Comparison of ENCODE assay signal across 25 cellular contexts in the genomic region with DNA sequence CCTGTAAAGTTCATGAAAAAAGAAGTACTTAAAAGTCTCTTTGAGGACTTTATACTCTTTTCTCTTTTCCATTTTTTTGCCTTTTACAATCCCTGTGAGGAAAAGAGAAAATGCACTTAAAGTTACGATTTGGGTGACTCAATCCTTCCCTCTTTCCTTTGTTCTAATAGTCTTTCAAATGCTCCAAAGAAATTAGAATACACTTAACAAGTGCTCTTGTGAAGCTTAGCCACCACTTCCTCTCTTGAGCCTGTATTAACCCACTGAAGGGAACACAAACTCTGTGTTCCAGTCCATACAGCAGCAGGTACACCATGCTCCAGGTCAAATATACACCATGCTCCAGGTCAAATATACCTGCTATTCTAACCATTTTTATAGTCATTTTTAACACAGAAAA.
DNase-seq lines count a peak whose midpoint lies in the region; ATAC-seq and TF ChIP-seq lines count a peak whose summit lies in the region.
"Had no signal": no experiment of that assay in that cellular context is flagged by ENCODE, and none has a peak within 500 bp of the region (broad histone marks: within the 10 kb centered on the region; RNA-seq: fewer than 3 reads in every experiment).

No MANE protein-coding gene starts in this region.

- ATAC-seq in GM19397 (IDR thresholded peaks at IDR 0.05; ENCODE audit: unreplicated experiment): no peak
- ATAC-seq: activated CD8-positive, alpha-beta T cell treated with anti-CD3 and anti-CD28 coated beads, Interleukin-2, amount 10 ng/mL, durations not matched to agents 7 days and 5 days; natural killer cell; right lobe of liver; stimulated activated naive B cell treated with anti-CD40 and anti-IgM and Interleukin-4, amounts not matched to agents 10 μg/mL and 1 μg/mL and 100 μg/mL, for 72 hours had no signal

- no peaks in the 10 kb centered on the region for H3K9me3 ChIP-seq in HUES6 (ENCODE audit: control insufficient read depth, insufficient read depth, low read depth, low read length)
- no peaks in the 10 kb centered on the region for H3K9me3 ChIP-seq in tibial artery
- H3K9me3 ChIP-seq: adrenal gland, left ventricle myocardium inferior, right lobe of liver, SJSA1, thoracic aorta had no signal

- intact Hi-C loops in tibial artery (cut with DNase I; ENCODE audit: low total_unique reads): no loop called here

- no peaks in the 10 kb centered on the region for H3K9me3 Mint-ChIP-seq in brain
- H3K9me3 Mint-ChIP-seq: stimulated activated naive B cell treated with anti-CD40 and anti-IgM and Interleukin-4, amounts not matched to agents 10 μg/mL and 1 μg/mL and 100 μg/mL, for 72 hours had no signal

- peak; percentile 4 for DNase-seq in iPS-NIHi11 (ENCODE audit: low spot score)
- DNase-seq in tibial artery: no peak
- DNase-seq in putamen (ENCODE audit: low spot score): no peak
- no peak for DNase-seq in DMS53 treated with DMSO at 0.1 percent for 48 hours (lab: John Stamatoyannopoulos, UW; ENCODE audit: unreplicated experiment)
- DNase-seq: activated CD8-positive, alpha-beta T cell treated with anti-CD3 and anti-CD28 coated beads, Interleukin-2, amount 10 ng/mL, durations not matched to agents 7 days and 5 days; activated gamma-delta T cell; adrenal gland; C1 segment of cervical spinal cord; cortex of kidney; EL; left ventricle myocardium inferior; natural killer cell; NCI-H526 treated with DMSO at 0.1 percent for 48 hours; right lobe of liver; stimulated activated CD4-positive, alpha-beta T cell treated with anti-CD3 and anti-CD28 coated beads, Interleukin-12 subunit alpha, Interleukin-12 subunit beta, amount 100 ng/mL, for 4 hours; stimulated activated CD4-positive, alpha-beta T cell treated with anti-CD3 and anti-CD28 coated beads, Interleukin-4, amount 100 ng/mL, for 24 hours; stimulated activated naive B cell treated with anti-CD40 and anti-IgM and Interleukin-4, amounts not matched to agents 10 μg/mL and 1 μg/mL and 100 μg/mL, for 72 hours had no signal

- peaks cover 4% of the 10 kb centered on the region for H3K27me3 Mint-ChIP-seq in brain
- H3K27me3 Mint-ChIP-seq: IgD-negative memory B cell; stimulated activated naive B cell treated with anti-CD40 and anti-IgM and Interleukin-4, amounts not matched to agents 10 μg/mL and 1 μg/mL and 100 μg/mL, for 72 hours had no signal

- H3K27me3 ChIP-seq in HUES6 (ENCODE audit: control insufficient read depth, insufficient read depth, low read length) (no peaks in the 10 kb centered on the region), tibial artery (no peaks in the 10 kb centered on the region)
- H3K27me3 ChIP-seq: adrenal gland, right lobe of liver, SJSA1 had no signal

- H3K36me3 Mint-ChIP-seq in brain: no peaks in the 10 kb centered on the region
- H3K36me3 Mint-ChIP-seq: mesothelial cell of epicardium; natural killer cell; stimulated activated naive B cell treated with anti-CD40 and anti-IgM and Interleukin-4, amounts not matched to agents 10 μg/mL and 1 μg/mL and 100 μg/mL, for 72 hours had no signal

- H3K27ac ChIP-seq in HUES6 (ENCODE audit: low read depth, low read length) (peak overlapping the region; percentile 77), tibial artery (peak overlapping the region in 1 of 2 donors; percentile 55)
- H3K27ac ChIP-seq: adrenal gland, left ventricle myocardium inferior, parathyroid adenoma, right lobe of liver, SJSA1, thoracic aorta had no signal

- H3K4me3 ChIP-seq in HUES6 (ENCODE audit: low read depth, low read length): peak overlapping the region; percentile 29; the same call in 1 of the 2 replicates
- peak overlapping the region; percentile 17 to 19 for H3K4me3 ChIP-seq in tibial artery
- H3K4me3 ChIP-seq: adrenal gland, left ventricle myocardium inferior, right lobe of liver, SJSA1, thoracic aorta had no signal

- peak overlapping the region; percentile 39 for H3K9ac ChIP-seq in HUES6 (ENCODE audit: low read length)
- H3K9ac ChIP-seq: parathyroid adenoma had no signal

- peak overlapping the region in 3 of 5 experiments; percentile 61 to 81 (median 67) for H3K4me3 Mint-ChIP-seq in brain
- H3K4me3 Mint-ChIP-seq: activated CD8-positive, alpha-beta T cell treated with anti-CD3 and anti-CD28 coated beads, Interleukin-2, amount 10 ng/mL, durations not matched to agents 7 days and 5 days; IgD-negative memory B cell; mesothelial cell of epicardium; natural killer cell; stimulated activated naive B cell treated with anti-CD40 and anti-IgM and Interleukin-4, amounts not matched to agents 10 μg/mL and 1 μg/mL and 100 μg/mL, for 72 hours had no signal

- H3K36me3 ChIP-seq in HUES6 (ENCODE audit: control insufficient read depth, insufficient read depth, low read length) (no peaks in the 10 kb centered on the region), tibial artery (no peaks in the 10 kb centered on the region)
- H3K36me3 ChIP-seq: adrenal gland, left ventricle myocardium inferior, right lobe of liver, SJSA1, thoracic aorta had no signal

- no peak for TF ChIP-seq CTCF in brain (conservative IDR thresholded peaks at IDR 0.05)
- no peak for TF ChIP-seq CTCF in tibial artery (IDR thresholded peaks at IDR 0.05)

- H3K27ac Mint-ChIP-seq in brain: peak overlapping the region in 2 of 5 experiments; percentile 28 to 45
- H3K27ac Mint-ChIP-seq: activated CD8-positive, alpha-beta T cell treated with anti-CD3 and anti-CD28 coated beads, Interleukin-2, amount 10 ng/mL, durations not matched to agents 7 days and 5 days; IgD-negative memory B cell; mesothelial cell of epicardium; natural killer cell; stimulated activated naive B cell treated with anti-CD40 and anti-IgM and Interleukin-4, amounts not matched to agents 10 μg/mL and 1 μg/mL and 100 μg/mL, for 72 hours had no signal

- H3K4me1 Mint-ChIP-seq in brain: peaks cover 25% of the 10 kb centered on the region
- H3K4me1 Mint-ChIP-seq: IgD-negative memory B cell; natural killer cell; stimulated activated naive B cell treated with anti-CD40 and anti-IgM and Interleukin-4, amounts not matched to agents 10 μg/mL and 1 μg/mL and 100 μg/mL, for 72 hours had no signal

- H3K4me1 ChIP-seq in HUES6 (ENCODE audit: control insufficient read depth, insufficient read depth, low read length): peaks cover 28% of the 10 kb centered on the region
- H3K4me1 ChIP-seq in tibial artery: no peaks in the 10 kb centered on the region
- H3K4me1 ChIP-seq: adrenal gland, left ventricle myocardium inferior, parathyroid adenoma, right lobe of liver, SJSA1 had no signal
